8 cellular contexts compared by ENCODE assay signal in the genomic region with DNA sequence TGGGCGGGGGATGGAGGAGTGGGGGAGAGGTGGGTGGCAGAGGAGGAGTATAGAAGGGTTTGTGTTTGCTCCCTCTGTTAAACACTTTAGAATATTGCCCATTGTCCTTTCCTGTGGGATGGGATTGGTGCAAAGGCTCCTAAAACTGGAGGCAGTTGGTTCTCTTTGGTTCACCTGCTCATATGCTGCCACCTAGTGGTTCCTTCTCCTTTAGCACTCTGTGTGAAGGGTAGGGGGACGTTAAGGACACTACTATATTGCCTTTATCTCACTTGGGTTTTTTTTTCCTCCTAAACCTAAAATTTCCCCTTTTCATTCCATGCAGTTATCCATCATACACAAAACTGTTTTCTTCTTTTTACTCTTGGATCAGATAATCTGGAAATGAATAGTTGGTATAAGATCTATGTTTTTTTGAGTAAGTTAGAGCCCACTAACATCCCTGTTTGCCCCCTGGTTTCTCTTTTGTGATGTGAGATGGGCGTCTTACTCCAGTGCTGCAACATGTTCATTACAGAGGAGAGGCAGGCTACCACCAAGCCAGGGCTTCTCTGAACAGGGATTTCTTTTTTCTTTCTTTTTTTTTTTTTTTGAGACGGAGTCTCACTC. TPM values are rescaled to one million over a fixed set of nuclear protein-coding genes. Genes with fewer than 3 reads are reported as not detected.
A peak's percentile ranks its signal among the peaks of the same experiment; 100 is the strongest.
DNase-seq lines count a peak whose midpoint lies in the region; ATAC-seq and TF ChIP-seq lines count a peak whose summit lies in the region.

No MANE protein-coding gene starts in this region.

- no peaks in the 10 kb centered on the region for H3K9me3 ChIP-seq in HEK293 (ENCODE audit: control insufficient read depth, insufficient read depth, low read depth, low read length)
- H3K9me3 ChIP-seq in transverse colon, result no peaks in the 10 kb centered on the region

- peak; percentile 95 for TF ChIP-seq CTCF in CD14-positive monocyte (IDR thresholded peaks at IDR 0.05)
- peak; percentile 68; the same call in 1 of the 2 replicates for TF ChIP-seq CTCF in HEK293 (tag by site-specific recombination; IDR thresholded peaks at IDR 0.05)
- peak; percentile 89 for TF ChIP-seq CTCF in activated CD8-positive, alpha-beta T cell treated with anti-CD3 and anti-CD28 coated beads for 36 hours (IDR thresholded peaks at IDR 0.05)
- peak; percentile 95 for TF ChIP-seq CTCF in epithelial cell of proximal tubule (conservative IDR thresholded peaks at IDR 0.05; ENCODE audit: low read depth, low read length)
- peak; percentile 83 to 86 (median 85) for TF ChIP-seq CTCF in transverse colon (IDR thresholded peaks at IDR 0.05)

- 13 to 49% methylated on average over 2 to 4 of the region's 4 CpGs for WGBS in transverse colon (ENCODE audit: low coverage in 1 of 2), 2 donors

- ATAC-seq in activated CD8-positive, alpha-beta T cell treated with anti-CD3 and anti-CD28 coated beads for 36 hours, result peak; percentile 78
- ATAC-seq in GM18498 (IDR thresholded peaks at IDR 0.05; ENCODE audit: unreplicated experiment), result no peak

- DNase-seq in CD14-positive monocyte (ENCODE audit: low spot score) (no peak), NCI-H526 (lab: John Stamatoyannopoulos, UW) (peak; percentile 76 to 89), epithelial cell of proximal tubule (ENCODE audit: low read depth) (no peak), myocyte (ENCODE audit: low read depth) (peak; percentile 83), transverse colon (peak; percentile 47)
- peak; percentile 66 for DNase-seq in activated CD8-positive, alpha-beta T cell treated with anti-CD3 and anti-CD28 coated beads for 36 hours

- no peaks in the 10 kb centered on the region for H3K4me1 Mint-ChIP-seq in CD14-positive monocyte
- H3K4me1 Mint-ChIP-seq in activated CD8-positive, alpha-beta T cell treated with anti-CD3 and anti-CD28 coated beads for 36 hours (ENCODE audit: low read depth), result no peaks in the 10 kb centered on the region

- intact Hi-C loops in CD14-positive monocyte (cut with micrococcal nuclease) (loop anchor here (2.0 to 10.0 kb wide), 3 partner anchors 47 to 107 kb away; no protein-coding TSS in a partner anchor), transverse colon (cut with DNase I; ENCODE audit: low total_unique reads) (loop anchor here (5.0 kb wide), 1 partner anchor 104 kb away; no protein-coding TSS in a partner anchor)
- intact Hi-C loops in activated CD8-positive, alpha-beta T cell treated with anti-CD3 and anti-CD28 coated beads for 36 hours (cut with micrococcal nuclease), result loop anchor here (2.0 kb wide), 2 partner anchors 51 to 105 kb away; no protein-coding TSS in a partner anchor

- no peak overlapping the region for H3K27ac Mint-ChIP-seq in CD14-positive monocyte
- H3K27ac Mint-ChIP-seq in activated CD8-positive, alpha-beta T cell treated with anti-CD3 and anti-CD28 coated beads for 36 hours, result no peak overlapping the region

- no peak overlapping the region for H3K4me3 Mint-ChIP-seq in CD14-positive monocyte
- H3K4me3 Mint-ChIP-seq in activated CD8-positive, alpha-beta T cell treated with anti-CD3 and anti-CD28 coated beads for 36 hours, result no peak overlapping the region

- no peaks in the 10 kb centered on the region for H3K27me3 ChIP-seq in transverse colon

- H3K4me1 ChIP-seq in HEK293 (ENCODE audit: control insufficient read depth, insufficient read depth, low read length), result no peaks in the 10 kb centered on the region
- H3K4me1 ChIP-seq in transverse colon, result peaks cover 0 to 3% (median 0%) of the 10 kb centered on the region in 4 donors

- H3K9me3 Mint-ChIP-seq in CD14-positive monocyte, result no peaks in the 10 kb centered on the region
- no peaks in the 10 kb centered on the region for H3K9me3 Mint-ChIP-seq in activated CD8-positive, alpha-beta T cell treated with anti-CD3 and anti-CD28 coated beads for 36 hours

- TF ChIP-seq POLR2A in transverse colon (IDR thresholded peaks at IDR 0.05), result no peak

- in situ Hi-C loops in transverse colon (cut with MboI; ENCODE audit: low pct_ligation_motif_present in 1 of 4, low pct_unique_long_range_greater_than_20kb in 1 of 4, low sequenced_read_pairs in 3 of 4), result loop anchor here in 3 of 4 donors (5.0 to 10.0 kb wide), 3 partner anchors 47 to 97 kb away; partner anchors contain the start of gene COPZ2 (in 1 of the 3)

- peaks cover 0 to 11% of the 10 kb centered on the region in 2 experiments; a peak in 1 of 3 replicates for H3K36me3 ChIP-seq in HEK293 (ENCODE audit: control insufficient read depth in 2 of 2, insufficient read depth in 1 of 2, low read length in 2 of 2)
- H3K36me3 ChIP-seq in transverse colon, result no peaks in the 10 kb centered on the region

- H3K36me3 Mint-ChIP-seq in CD14-positive monocyte, result peaks cover 11 to 12% of the 10 kb centered on the region in 2 donors
- peaks cover 3% of the 10 kb centered on the region for H3K36me3 Mint-ChIP-seq in activated CD8-positive, alpha-beta T cell treated with anti-CD3 and anti-CD28 coated beads for 36 hours (ENCODE audit: low read depth)

- TF ChIP-seq EP300 in transverse colon (IDR thresholded peaks at IDR 0.05; ENCODE audit: low read depth), result no peak

- H3K27me3 Mint-ChIP-seq in CD14-positive monocyte (ENCODE audit: low read depth in 3 of 3), result peaks cover 0 to 8% (median 6%) of the 10 kb centered on the region in 3 donors
- H3K27me3 Mint-ChIP-seq in activated CD8-positive, alpha-beta T cell treated with anti-CD3 and anti-CD28 coated beads for 36 hours, result no peaks in the 10 kb centered on the region

- no peak overlapping the region for H3K4me3 ChIP-seq in HEK293 (ENCODE audit: low read depth, low read length)
- no peak overlapping the region for H3K4me3 ChIP-seq in epithelial cell of proximal tubule (ENCODE audit: low read depth, low read length)
- no peak overlapping the region for H3K4me3 ChIP-seq in transverse colon

- H3K27ac ChIP-seq in HEK293 (ENCODE audit: extremely low read depth, low read depth, low read length), result no peak overlapping the region
- no peak overlapping the region for H3K27ac ChIP-seq in transverse colon

- POLR2A ChIA-PET in HEK293 (lab: Yijun Ruan, JAX), result interaction anchor here (0.6 to 3.0 kb wide), 2 partner anchors 105 to 131 kb away, joined by 4 to 8 read pairs; no protein-coding TSS in a partner anchor
- POLR2A ChIA-PET in activated CD8-positive, alpha-beta T cell treated with anti-CD3 and anti-CD28 coated beads for 36 hours (lab: Charles Lee), result interaction anchor here (1.2 kb wide), 1 partner anchor 16 kb away, joined by 3 read pairs; no protein-coding TSS in a partner anchor

- CTCF ChIA-PET in HEK293 (lab: Yijun Ruan, JAX), result interaction anchor here (0.6 to 7.4 kb wide), 23 partner anchors 8 to 437 kb away, joined by 3 to 105 read pairs (median 4); no protein-coding TSS in a partner anchor
- CTCF ChIA-PET in activated CD8-positive, alpha-beta T cell treated with anti-CD3 and anti-CD28 coated beads for 36 hours (lab: Charles Lee), result interaction anchor here (0.8 to 9.3 kb wide), 12 partner anchors 8 to 488 kb away, joined by 3 to 135 read pairs (median 6); no protein-coding TSS in a partner anchor

TF ChIP-seq in HEK293, 187 proteins besides CTCF, POLR2A, EP300 and RAD21:
- TF ChIP-seq ZSCAN30 (tag by site-specific recombination; IDR thresholded peaks at IDR 0.05), result peak; percentile 64; the same call in 1 of the 2 replicates
- TF ChIP-seq BCL11B (tag by site-specific recombination; IDR thresholded peaks at IDR 0.05; ENCODE audit: low read depth), result no peak
- TF ChIP-seq IKZF3 (tag by site-specific recombination; IDR thresholded peaks at IDR 0.05), result 0 out of 2 replicates have a peak, but pooled peaks have one; percentile 40
- TF ChIP-seq ZEB2 (tag by site-specific recombination; IDR thresholded peaks at IDR 0.05), result peak; percentile 21; the same call in 1 of the 2 replicates
- TF ChIP-seq ZNF660 (tag by site-specific recombination; IDR thresholded peaks at IDR 0.05), result 0 out of 2 replicates have a peak, but pooled peaks have one; percentile 56
- peak; percentile 54 for TF ChIP-seq ZFHX2 (tag by site-specific recombination; conservative IDR thresholded peaks at IDR 0.05)
- no peak for TF ChIP-seq ZNF626 (tag by site-specific recombination; IDR thresholded peaks at IDR 0.05)
- no peak for TF ChIP-seq ZNF670 (tag by site-specific recombination; IDR thresholded peaks at IDR 0.05; ENCODE audit: low read depth)
- TF ChIP-seq EGR2 (tag by site-specific recombination; IDR thresholded peaks at IDR 0.05; ENCODE audit: low read depth), result peak; percentile 46; the same call in 1 of the 2 replicates
- TF ChIP-seq ZNF26 (tag by site-specific recombination; IDR thresholded peaks at IDR 0.05), result no peak
- TF ChIP-seq ZNF548 (tag by site-specific recombination; IDR thresholded peaks at IDR 0.05), result no peak
- TF ChIP-seq ZBTB48 (tag by site-specific recombination; IDR thresholded peaks at IDR 0.05), result no peak
- peak; percentile 97 for TF ChIP-seq ZNF654 (tag by site-specific recombination; IDR thresholded peaks at IDR 0.05; ENCODE audit: low read depth)
- TF ChIP-seq ZNF274 (IDR thresholded peaks at IDR 0.05; ENCODE audit: low read length), result no peak
- TF ChIP-seq ZNF274 (tag by site-specific recombination; IDR thresholded peaks at IDR 0.05; ENCODE audit: borderline replicate concordance), result no peak

RNA-seq across cellular contexts. Expression of gene SNX11, which starts 23.8 kb away (rescaled TPM):
- 10 to 100 TPM; 48.4 to 49.3 TPM for polyA plus RNA-seq in CD14-positive monocyte
- total RNA-seq in activated CD8-positive, alpha-beta T cell treated with anti-CD3 and anti-CD28 coated beads for 36 hours, result 10 to 100 TPM; 27.2 to 29.5 TPM
- total RNA-seq in epithelial cell of proximal tubule (11.6 and 18.5 TPM in 2 replicates), myocyte (14.7 and 15.6 TPM in 2 replicates), transverse colon (10 to 100 TPM in 3 of 4 donors, 1 to 10 TPM in 1; 2.0 to 24.3 (median 14.1) TPM)
- 34.0 TPM for polyA plus RNA-seq in myocyte (2012)

RNA-seq across cellular contexts. Expression of gene CBX1, which starts 30.0 kb away (rescaled TPM):
- polyA plus RNA-seq in CD14-positive monocyte, result 10 to 100 TPM; 12.5 to 18.2 TPM
- total RNA-seq in activated CD8-positive, alpha-beta T cell treated with anti-CD3 and anti-CD28 coated beads for 36 hours, result 10 to 100 TPM; 52.3 to 53.0 TPM
- 99.7 and 105 TPM in 2 replicates for total RNA-seq in epithelial cell of proximal tubule
- total RNA-seq in myocyte, result 66.4 and 67.2 TPM in 2 replicates
- 62.8 TPM for polyA plus RNA-seq in myocyte (2012)
- 10 to 100 TPM in 2 of 4 donors, 1 to 10 TPM in 2; 3.7 to 28.3 (median 12.8) TPM for total RNA-seq in transverse colon

Comparison
In these comparisons a context has a peak if more than half of its experiments do, and no peak if none do; other contexts are left out.
1. DNase-seq: peak in NCI-H526 (2 of 2), activated CD8-positive, alpha-beta T cell treated with anti-CD3 and anti-CD28 coated beads for 36 hours (single experiment), myocyte (single experiment) and transverse colon (single experiment); none in CD14-positive monocyte (single experiment) and epithelial cell of proximal tubule (single experiment).
2. Peak in every context shown above with its lines, with median percentiles within 50 percentile points of each other: CTCF ChIP-seq.